8 cellular contexts compared by ENCODE assay signal in the genomic region with DNA sequence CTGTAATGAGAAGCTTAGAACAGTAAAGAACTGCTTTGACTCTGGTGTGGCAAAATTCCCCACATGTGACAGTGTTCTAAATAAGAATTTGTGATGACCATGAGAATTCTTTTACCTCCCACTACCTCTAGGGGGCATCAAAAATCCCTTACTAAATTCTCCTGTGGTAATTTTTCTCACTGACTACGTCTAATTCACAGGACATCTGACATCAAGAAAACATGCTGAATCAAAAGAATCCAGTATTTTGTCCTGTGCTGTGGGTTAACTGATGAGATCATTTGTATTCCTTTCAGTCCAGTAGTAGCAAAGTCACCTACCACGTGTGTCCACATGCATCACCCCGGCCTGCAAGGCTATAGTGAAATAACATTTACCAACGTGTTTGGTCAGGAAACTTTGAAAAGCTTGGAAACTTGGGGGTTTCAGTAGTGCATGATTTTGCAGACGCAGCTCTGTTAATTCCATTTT.
A peak's percentile ranks its signal among the peaks of the same experiment; 100 is the strongest.
DNase-seq lines count a peak whose midpoint lies in the region; ATAC-seq, FAIRE-seq and TF ChIP-seq lines count a peak whose summit lies in the region.

No MANE protein-coding gene starts in this region.

- H3K27me3 ChIP-seq in MM.1S (replicated peaks; ENCODE audit: insufficient read depth, low read length) (no peaks in the 10 kb centered on the region), tibial nerve (no peaks in the 10 kb centered on the region)

- TF ChIP-seq POLR2A in GM12891 (IDR thresholded peaks at IDR 0.05; ENCODE audit: low read depth, low read length), result no peak
- TF ChIP-seq POLR2A in tibial nerve (IDR thresholded peaks at IDR 0.05), result no peak

- H3K36me3 ChIP-seq in MM.1S (replicated peaks; ENCODE audit: insufficient read depth, low read length), result no peaks in the 10 kb centered on the region
- H3K36me3 ChIP-seq in tibial nerve, result peaks cover 0 to 25% (median 0%) of the 10 kb centered on the region in 3 donors

- no peak for TF ChIP-seq EP300 in tibial nerve (IDR thresholded peaks at IDR 0.05)

- peaks cover 4 to 17% (median 6%) of the 10 kb centered on the region in 3 donors for H3K36me3 Mint-ChIP-seq in immature natural killer cell

- peak overlapping the region in 1 of 6 donors; percentile 7 for H3K27ac Mint-ChIP-seq in immature natural killer cell

- no peak overlapping the region for H3K9ac ChIP-seq in MM.1S (ENCODE audit: low read length)

- H3F3A ChIP-seq in MM.1S (ENCODE audit: insufficient read depth, low read length), result no peaks in the 10 kb centered on the region

- peaks cover 0 to 2% (median 0%) of the 10 kb centered on the region in 3 donors for H3K27me3 Mint-ChIP-seq in immature natural killer cell (ENCODE audit: low read depth in 3 of 3)

- H3K9me3 ChIP-seq in MM.1S (replicated peaks; ENCODE audit: insufficient read depth, low read length) (no peaks in the 10 kb centered on the region), tibial nerve (no peaks in the 10 kb centered on the region)

- H3K4me2 ChIP-seq in MM.1S (ENCODE audit: low read depth, low read length), result no peak overlapping the region

- H2AFZ ChIP-seq in MM.1S (ENCODE audit: low read length), result no peak overlapping the region

- H3K27ac ChIP-seq in MM.1S (ENCODE audit: low read length) (no peak overlapping the region), tibial nerve (no peak overlapping the region)

- H3K4me3 Mint-ChIP-seq in immature natural killer cell, result no peak overlapping the region

- H3K4me3 ChIP-seq in MM.1S (ENCODE audit: low read length), result no peak overlapping the region
- no peak overlapping the region for H3K4me3 ChIP-seq in astrocyte of the cerebellum (ENCODE audit: low read depth, low read length)
- no peak overlapping the region for H3K4me3 ChIP-seq in tibial nerve

- H3K9me3 Mint-ChIP-seq in immature natural killer cell, result no peaks in the 10 kb centered on the region

- TF ChIP-seq CTCF in MM.1S (IDR thresholded peaks at IDR 0.05; ENCODE audit: low read length) (peak; percentile 71), astrocyte of the cerebellum (IDR thresholded peaks at IDR 0.05; ENCODE audit: low read depth, low read length, missing control alignments) (peak; percentile 64), tibial nerve (IDR thresholded peaks at IDR 0.05) (peak; percentile 24 to 60 (median 46))

- H4K20me1 ChIP-seq in MM.1S (ENCODE audit: insufficient read depth, low read length), result no peaks in the 10 kb centered on the region

- no peaks in the 10 kb centered on the region for H3K79me2 ChIP-seq in MM.1S (ENCODE audit: low read length)

- peak; percentile 57 for FAIRE-seq in GM12891 (lab: Jason Lieb, UNC)

- DNase-seq in AG20443 (ENCODE audit: low spot score) (peak; percentile 66), GM12891 (ENCODE audit: insufficient read length, low spot score) (peak; percentile 14), MM.1S (peak; percentile 46), astrocyte of the cerebellum (ENCODE audit: low read depth) (peak; percentile 11), immature natural killer cell (peak in 2 of 3 donors; percentile 3 to 14), tibial nerve (ENCODE audit: low spot score in 2 of 2) (no peak), DMS79 treated with DMSO at 0.1 percent for 48 hours (lab: John Stamatoyannopoulos, UW) (no peak)

- in situ Hi-C loops in astrocyte of the cerebellum (cut with HindIII; ENCODE audit: low sequenced_read_pairs), result no loop called here

- no peak for ATAC-seq in GM21390 (IDR thresholded peaks at IDR 0.05; ENCODE audit: unreplicated experiment)

- H3K9me2 ChIP-seq in MM.1S (replicated peaks; ENCODE audit: insufficient read depth, low read length), result no peaks in the 10 kb centered on the region

- H3K4me1 ChIP-seq in MM.1S (ENCODE audit: low read length), result peaks cover 6% of the 10 kb centered on the region
- H3K4me1 ChIP-seq in tibial nerve, result peaks cover 0 to 2% (median 0%) of the 10 kb centered on the region in 4 donors

- H3K4me1 Mint-ChIP-seq in immature natural killer cell, result no peaks in the 10 kb centered on the region

- WGBS in tibial nerve, 2 donors, result 53 to 54% methylated on average over 5 of the region's 5 CpGs

TF ChIP-seq in GM12891, 5 proteins besides CTCF, POLR2A, EP300 and RAD21:
- TF ChIP-seq SPI1 (IDR thresholded peaks at IDR 0.05; ENCODE audit: low read depth, low read length) (no peak), TAF1 (IDR thresholded peaks at IDR 0.05; ENCODE audit: low read depth, low read length) (no peak), POLR2AphosphoS5 (IDR thresholded peaks at IDR 0.05; ENCODE audit: low read depth, low read length) (no peak), PAX5 (IDR thresholded peaks at IDR 0.05; ENCODE audit: insufficient read depth, low read length, severe bottlenecking) (no peak), POU2F2 (IDR thresholded peaks at IDR 0.05; ENCODE audit: low read depth, low read length) (no peak)

Comparison
In these comparisons a context has a peak if more than half of its experiments do, and no peak if none do; other contexts are left out.
1. DNase-seq: peak in AG20443 (single experiment), GM12891 (single experiment), MM.1S (single experiment), astrocyte of the cerebellum (single experiment) and immature natural killer cell (2 of 3); none in tibial nerve (0 of 2) and DMS79 treated with DMSO at 0.1 percent for 48 hours (single experiment).
2. Peak in every context shown above with its lines, with median percentiles within 50 percentile points of each other: CTCF ChIP-seq.